ENCODE assay signal across 1 cellular context in genomic region chr22:43136255-43136654, GRCh38.
TF ChIP-seq lines count a peak whose summit lies in the region.

No MANE protein-coding gene starts in this region.

TF ChIP-seq in IMR-90, 13 proteins besides CTCF, POLR2A, EP300 and RAD21:
- TF ChIP-seq SMC3 (IDR thresholded peaks at IDR 0.05; ENCODE audit: low read depth, low read length) (peak; percentile 68), RCOR1 (IDR thresholded peaks at IDR 0.05; ENCODE audit: insufficient replicate concordance, low read length) (no peak)
